In the genomic region with DNA sequence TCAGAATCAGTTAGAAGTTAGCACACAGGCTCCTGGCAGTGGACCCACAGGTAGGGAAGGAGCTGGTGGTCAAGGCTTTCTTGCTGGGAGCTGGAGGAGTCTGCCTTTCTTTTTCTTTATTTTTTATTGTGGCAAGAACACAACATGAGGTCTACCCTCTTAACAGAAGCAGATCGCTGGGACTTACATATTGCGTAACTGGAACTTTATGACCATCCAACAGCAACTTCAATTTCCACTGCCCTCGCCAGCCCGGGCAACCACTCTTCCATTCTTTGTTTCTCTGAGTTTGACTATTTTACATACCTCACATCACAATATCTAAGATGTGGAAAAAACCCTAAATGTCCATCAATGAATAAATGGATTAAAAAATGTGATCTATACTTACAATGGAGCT, we compare ENCODE assay signal across 2 cellular contexts.
TF ChIP-seq lines count a peak whose summit lies in the region.

No MANE protein-coding gene starts in this region.

TF ChIP-seq in HepG2, 621 proteins besides CTCF, POLR2A, EP300 and RAD21:
- TF ChIP-seq ZNF761 (CRISPR knock-in tag; conservative IDR thresholded peaks at IDR 0.05): no peak
- TF ChIP-seq, protein P1, sequence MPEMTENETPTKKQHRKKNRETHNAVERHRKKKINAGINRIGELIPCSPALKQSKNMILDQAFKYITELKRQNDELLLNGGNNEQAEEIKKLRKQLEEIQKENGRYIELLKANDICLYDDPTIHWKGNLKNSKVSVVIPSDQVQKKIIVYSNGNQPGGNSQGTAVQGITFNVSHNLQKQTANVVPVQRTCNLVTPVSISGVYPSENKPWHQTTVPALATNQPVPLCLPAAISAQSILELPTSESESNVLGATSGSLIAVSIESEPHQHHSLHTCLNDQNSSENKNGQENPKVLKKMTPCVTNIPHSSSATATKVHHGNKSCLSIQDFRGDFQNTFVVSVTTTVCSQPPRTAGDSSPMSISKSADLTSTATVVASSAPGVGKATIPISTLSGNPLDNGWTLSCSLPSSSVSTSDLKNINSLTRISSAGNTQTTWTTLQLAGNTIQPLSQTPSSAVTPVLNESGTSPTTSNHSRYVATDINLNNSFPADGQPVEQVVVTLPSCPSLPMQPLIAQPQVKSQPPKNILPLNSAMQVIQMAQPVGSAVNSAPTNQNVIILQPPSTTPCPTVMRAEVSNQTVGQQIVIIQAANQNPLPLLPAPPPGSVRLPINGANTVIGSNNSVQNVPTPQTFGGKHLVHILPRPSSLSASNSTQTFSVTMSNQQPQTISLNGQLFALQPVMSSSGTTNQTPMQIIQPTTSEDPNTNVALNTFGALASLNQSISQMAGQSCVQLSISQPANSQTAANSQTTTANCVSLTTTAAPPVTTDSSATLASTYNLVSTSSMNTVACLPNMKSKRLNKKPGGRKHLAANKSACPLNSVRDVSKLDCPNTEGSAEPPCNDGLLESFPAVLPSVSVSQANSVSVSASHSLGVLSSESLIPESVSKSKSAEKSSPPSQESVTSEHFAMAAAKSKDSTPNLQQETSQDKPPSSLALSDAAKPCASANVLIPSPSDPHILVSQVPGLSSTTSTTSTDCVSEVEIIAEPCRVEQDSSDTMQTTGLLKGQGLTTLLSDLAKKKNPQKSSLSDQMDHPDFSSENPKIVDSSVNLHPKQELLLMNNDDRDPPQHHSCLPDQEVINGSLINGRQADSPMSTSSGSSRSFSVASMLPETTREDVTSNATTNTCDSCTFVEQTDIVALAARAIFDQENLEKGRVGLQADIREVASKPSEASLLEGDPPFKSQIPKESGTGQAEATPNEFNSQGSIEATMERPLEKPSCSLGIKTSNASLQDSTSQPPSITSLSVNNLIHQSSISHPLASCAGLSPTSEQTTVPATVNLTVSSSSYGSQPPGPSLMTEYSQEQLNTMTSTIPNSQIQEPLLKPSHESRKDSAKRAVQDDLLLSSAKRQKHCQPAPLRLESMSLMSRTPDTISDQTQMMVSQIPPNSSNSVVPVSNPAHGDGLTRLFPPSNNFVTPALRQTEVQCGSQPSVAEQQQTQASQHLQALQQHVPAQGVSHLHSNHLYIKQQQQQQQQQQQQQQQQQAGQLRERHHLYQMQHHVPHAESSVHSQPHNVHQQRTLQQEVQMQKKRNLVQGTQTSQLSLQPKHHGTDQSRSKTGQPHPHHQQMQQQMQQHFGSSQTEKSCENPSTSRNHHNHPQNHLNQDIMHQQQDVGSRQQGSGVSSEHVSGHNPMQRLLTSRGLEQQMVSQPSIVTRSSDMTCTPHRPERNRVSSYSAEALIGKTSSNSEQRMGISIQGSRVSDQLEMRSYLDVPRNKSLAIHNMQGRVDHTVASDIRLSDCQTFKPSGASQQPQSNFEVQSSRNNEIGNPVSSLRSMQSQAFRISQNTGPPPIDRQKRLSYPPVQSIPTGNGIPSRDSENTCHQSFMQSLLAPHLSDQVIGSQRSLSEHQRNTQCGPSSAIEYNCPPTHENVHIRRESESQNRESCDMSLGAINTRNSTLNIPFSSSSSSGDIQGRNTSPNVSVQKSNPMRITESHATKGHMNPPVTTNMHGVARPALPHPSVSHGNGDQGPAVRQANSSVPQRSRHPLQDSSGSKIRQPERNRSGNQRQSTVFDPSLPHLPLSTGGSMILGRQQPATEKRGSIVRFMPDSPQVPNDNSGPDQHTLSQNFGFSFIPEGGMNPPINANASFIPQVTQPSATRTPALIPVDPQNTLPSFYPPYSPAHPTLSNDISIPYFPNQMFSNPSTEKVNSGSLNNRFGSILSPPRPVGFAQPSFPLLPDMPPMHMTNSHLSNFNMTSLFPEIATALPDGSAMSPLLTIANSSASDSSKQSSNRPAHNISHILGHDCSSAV (CRISPR knock-in tag; IDR thresholded peaks at IDR 0.05; ENCODE audit: borderline replicate concordance): no peak
- TF ChIP-seq ARID2 (CRISPR knock-in tag; IDR thresholded peaks at IDR 0.05; ENCODE audit: borderline replicate concordance): no peak
- TF ChIP-seq CEBPB (IDR thresholded peaks at IDR 0.05; ENCODE audit: borderline replicate concordance, low read depth, low read length): peak; percentile 71; the same call in 1 of the 2 replicates
- no peak for TF ChIP-seq MXD1 (CRISPR knock-in tag; IDR thresholded peaks at IDR 0.05)
- no peak for TF ChIP-seq SMAD3 (CRISPR knock-in tag; IDR thresholded peaks at IDR 0.05)
- no peak for TF ChIP-seq HCFC1 (IDR thresholded peaks at IDR 0.05; ENCODE audit: low read depth, low read length)
- TF ChIP-seq ZMYM3 (CRISPR knock-in tag; IDR thresholded peaks at IDR 0.05): no peak
- TF ChIP-seq CEBPG (CRISPR knock-in tag; IDR thresholded peaks at IDR 0.05): 0 out of 2 replicates have a peak, but pooled peaks have one; percentile 10

TF ChIP-seq in K562, 482 proteins besides CTCF, POLR2A, EP300 and RAD21:
- TF ChIP-seq NEUROD1 (IDR thresholded peaks at IDR 0.05; ENCODE audit: borderline replicate concordance, low read depth, low read length, partially characterized antibody): no peak
- TF ChIP-seq HDGF (IDR thresholded peaks at IDR 0.05): no peak
- TF ChIP-seq KHSRP (IDR thresholded peaks at IDR 0.05): no peak
- no peak for TF ChIP-seq RBM22 (IDR thresholded peaks at IDR 0.05; ENCODE audit: low read depth, low read length, poor library complexity, severe bottlenecking)
- no peak for TF ChIP-seq PURB (CRISPR knock-in tag; IDR thresholded peaks at IDR 0.05; ENCODE audit: low read depth)
- no peak for TF ChIP-seq KLF13 (tag; IDR thresholded peaks at IDR 0.05; ENCODE audit: borderline replicate concordance, low read depth)
- peak; percentile 61 for TF ChIP-seq CEBPB (tag; IDR thresholded peaks at IDR 0.05)
- no peak for TF ChIP-seq CEBPG (CRISPR knock-in tag; IDR thresholded peaks at IDR 0.05)
- peak in 1 of 2 experiments; percentile 65; a peak in 2 of 4 replicates for TF ChIP-seq CEBPG (tag; conservative IDR thresholded peaks at IDR 0.05 in 1 of 2, IDR thresholded peaks at IDR 0.05 in 1 of 2)
- TF ChIP-seq PHB2 (IDR thresholded peaks at IDR 0.05; ENCODE audit: low read depth): no peak
- TF ChIP-seq ZNF695 (CRISPR knock-in tag; IDR thresholded peaks at IDR 0.05): no peak
- no peak for TF ChIP-seq PHF20 (IDR thresholded peaks at IDR 0.05; ENCODE audit: partially characterized antibody)
- no peak for TF ChIP-seq BCL6 (CRISPR knock-in tag; IDR thresholded peaks at IDR 0.05)
- TF ChIP-seq SP1 (CRISPR knock-in tag; IDR thresholded peaks at IDR 0.05): no peak
- TF ChIP-seq ZNF699 (CRISPR knock-in tag; IDR thresholded peaks at IDR 0.05; ENCODE audit: insufficient replicate concordance): no peak
- TF ChIP-seq NFIX (CRISPR knock-in tag; IDR thresholded peaks at IDR 0.05; ENCODE audit: low read depth): no peak
- TF ChIP-seq ELF2 (CRISPR knock-in tag; IDR thresholded peaks at IDR 0.05): no peak
- TF ChIP-seq WHSC1 (IDR thresholded peaks at IDR 0.05; ENCODE audit: low read length): no peak
